14 cellular contexts compared by ENCODE assay signal in the genomic region with DNA sequence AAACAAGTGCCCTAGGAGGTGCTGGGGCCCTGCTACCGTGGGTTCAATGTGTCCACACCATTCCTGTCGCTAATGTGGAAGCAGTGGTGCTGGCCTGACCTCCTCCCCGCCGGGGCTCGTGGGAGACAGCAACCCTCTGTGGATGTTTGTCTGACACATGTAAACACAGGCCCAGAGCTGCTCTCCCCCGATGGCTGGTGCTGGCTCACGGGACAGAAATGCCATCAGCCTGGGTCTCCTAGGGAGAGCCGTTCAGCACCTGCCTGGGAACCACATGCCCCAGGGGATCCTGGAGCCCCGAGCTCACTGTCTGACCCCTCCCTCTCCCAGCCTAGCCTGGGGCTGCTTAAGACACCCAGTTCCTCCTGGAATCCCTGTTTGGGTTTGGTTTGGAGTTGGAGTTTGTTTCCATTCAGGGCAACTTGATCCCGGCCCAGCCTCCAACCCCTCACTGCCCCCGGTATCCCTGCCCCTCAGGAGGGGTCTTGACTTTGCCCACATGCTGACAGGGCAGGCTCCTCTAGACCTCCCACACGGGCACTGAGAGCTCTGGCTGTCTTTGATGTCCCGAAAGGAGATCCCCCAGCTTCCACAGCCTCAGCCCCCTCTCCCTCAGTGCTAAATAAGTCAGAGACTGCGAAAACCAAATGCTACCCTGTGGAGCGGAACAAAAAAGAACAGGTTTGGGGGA. TPM values are rescaled to one million over a fixed set of nuclear protein-coding genes. Genes with fewer than 3 reads are reported as not detected.
"Had no signal": no experiment of that assay in that cellular context is flagged by ENCODE, and none has a peak within 500 bp of the region (broad histone marks: within the 10 kb centered on the region; RNA-seq: fewer than 3 reads in every experiment).

No MANE protein-coding gene starts in this region.

- H3K36me3 ChIP-seq: esophagus muscularis mucosa, pancreas, upper lobe of right lung had no signal

- H3K27ac Mint-ChIP-seq: activated CD4-positive, alpha-beta memory T cell treated with anti-CD3 and anti-CD28 coated beads for 36 hours; activated naive CD8-positive, alpha-beta T cell treated with anti-CD3 and anti-CD28 coated beads, Interleukin-2, amount 10 ng/mL, durations not matched to agents 7 days and 5 days; stimulated activated naive CD8-positive, alpha-beta T cell treated with anti-CD3 and anti-CD28 coated beads, Interleukin-15, Interleukin-2, amounts not matched to agents 100 ng/mL and 50 ng/mL, for 24 hours had no signal

- H3K27ac ChIP-seq: esophagus muscularis mucosa, pancreas, upper lobe of right lung had no signal

- H3K4me3 ChIP-seq: esophagus muscularis mucosa, pancreas, upper lobe of right lung had no signal

- H3K27me3 ChIP-seq: esophagus muscularis mucosa, pancreas, upper lobe of right lung had no signal

- DNase-seq: activated CD4-positive, alpha-beta memory T cell treated with anti-CD3 and anti-CD28 coated beads for 36 hours; activated gamma-delta T cell; activated naive CD8-positive, alpha-beta T cell treated with anti-CD3 and anti-CD28 coated beads, Interleukin-2, amount 10 ng/mL, durations not matched to agents 7 days and 5 days; activated T-cell treated with anti-CD3 and anti-CD28 coated beads, Interleukin-2, amount 50 U/mL, for 48 hours; anterior cingulate cortex; pancreas; stimulated activated CD4-positive, alpha-beta T cell treated with anti-CD3 and anti-CD28 coated beads, Interleukin-4, amount 100 ng/mL, for 1 hour; stimulated activated CD8-positive, alpha-beta memory T cell treated with anti-CD3 and anti-CD28 coated beads, Interleukin-4, amount 100 ng/mL, for 48 hours; T-helper 9 cell; upper lobe of right lung had no signal

- H3K4me1 ChIP-seq: pancreas, upper lobe of right lung had no signal

- ATAC-seq: pancreas, upper lobe of right lung had no signal

- H3K36me3 Mint-ChIP-seq: activated CD4-positive, alpha-beta memory T cell treated with anti-CD3 and anti-CD28 coated beads for 36 hours; activated naive CD8-positive, alpha-beta T cell treated with anti-CD3 and anti-CD28 coated beads, Interleukin-2, amount 10 ng/mL, durations not matched to agents 7 days and 5 days had no signal

- H3K9me3 Mint-ChIP-seq: activated CD4-positive, alpha-beta memory T cell treated with anti-CD3 and anti-CD28 coated beads for 36 hours; activated naive CD8-positive, alpha-beta T cell treated with anti-CD3 and anti-CD28 coated beads, Interleukin-2, amount 10 ng/mL, durations not matched to agents 7 days and 5 days; stimulated activated naive CD8-positive, alpha-beta T cell treated with anti-CD3 and anti-CD28 coated beads, Interleukin-15, Interleukin-2, amounts not matched to agents 100 ng/mL and 50 ng/mL, for 24 hours had no signal

- H3K4me3 Mint-ChIP-seq: activated CD4-positive, alpha-beta memory T cell treated with anti-CD3 and anti-CD28 coated beads for 36 hours; activated naive CD8-positive, alpha-beta T cell treated with anti-CD3 and anti-CD28 coated beads, Interleukin-2, amount 10 ng/mL, durations not matched to agents 7 days and 5 days; stimulated activated naive CD8-positive, alpha-beta T cell treated with anti-CD3 and anti-CD28 coated beads, Interleukin-15, Interleukin-2, amounts not matched to agents 100 ng/mL and 50 ng/mL, for 24 hours had no signal

- H3K9me3 ChIP-seq: esophagus muscularis mucosa, pancreas, upper lobe of right lung had no signal

RNA-seq across cellular contexts. Expression of a gene that starts 50.9 kb away (rescaled TPM):
- total RNA-seq: activated CD4-positive, alpha-beta memory T cell treated with anti-CD3 and anti-CD28 coated beads for 36 hours; dermis microvascular lymphatic vessel endothelial cell; fibroblast of villous mesenchyme had no signal
